In the genomic region with DNA sequence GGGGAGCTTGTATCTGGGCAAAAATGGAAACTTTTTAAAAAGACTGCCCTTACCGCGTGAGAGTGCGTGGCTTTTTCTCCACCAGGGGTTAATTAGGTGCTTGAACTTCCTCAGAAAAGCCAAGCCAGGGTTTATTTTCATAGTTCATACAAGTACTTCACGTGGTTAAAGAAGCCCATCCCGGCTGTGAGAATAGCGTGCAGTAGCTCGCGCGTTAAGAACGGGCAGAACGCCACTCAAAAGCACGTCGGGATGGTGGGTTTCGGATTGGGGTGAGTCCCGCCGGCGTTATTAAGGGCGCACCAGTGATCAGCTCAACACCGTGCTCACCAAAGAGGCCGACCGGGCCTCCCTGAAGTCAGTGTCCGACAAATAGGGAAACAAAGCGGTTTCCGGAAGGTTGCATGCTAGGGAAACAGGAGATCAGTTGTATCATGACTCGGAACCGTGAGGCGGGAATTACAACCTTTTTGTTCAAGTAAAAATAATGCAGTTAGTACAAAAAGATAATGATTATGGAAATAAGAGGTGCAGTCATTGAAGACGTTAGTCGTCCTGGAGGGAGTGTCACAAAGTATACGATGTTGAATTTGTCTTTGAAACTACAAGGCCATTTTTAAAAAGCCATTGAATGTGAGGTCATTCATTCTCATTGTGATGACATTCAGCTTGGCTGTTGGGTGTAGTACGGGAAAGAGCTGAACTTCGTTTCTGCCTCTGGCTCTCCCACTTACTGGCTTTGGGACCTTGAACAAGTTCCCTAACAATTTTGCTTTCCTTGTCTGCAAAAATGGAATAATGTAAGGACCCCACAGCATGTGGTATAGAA, we compare ENCODE assay signal across 1 cellular context.
TF ChIP-seq lines count a peak whose summit lies in the region.

No MANE protein-coding gene starts in this region.

TF ChIP-seq in HepG2, 621 proteins besides CTCF, POLR2A, EP300 and RAD21 (continued from another document and continues in another):
- TF ChIP-seq, protein P1, sequence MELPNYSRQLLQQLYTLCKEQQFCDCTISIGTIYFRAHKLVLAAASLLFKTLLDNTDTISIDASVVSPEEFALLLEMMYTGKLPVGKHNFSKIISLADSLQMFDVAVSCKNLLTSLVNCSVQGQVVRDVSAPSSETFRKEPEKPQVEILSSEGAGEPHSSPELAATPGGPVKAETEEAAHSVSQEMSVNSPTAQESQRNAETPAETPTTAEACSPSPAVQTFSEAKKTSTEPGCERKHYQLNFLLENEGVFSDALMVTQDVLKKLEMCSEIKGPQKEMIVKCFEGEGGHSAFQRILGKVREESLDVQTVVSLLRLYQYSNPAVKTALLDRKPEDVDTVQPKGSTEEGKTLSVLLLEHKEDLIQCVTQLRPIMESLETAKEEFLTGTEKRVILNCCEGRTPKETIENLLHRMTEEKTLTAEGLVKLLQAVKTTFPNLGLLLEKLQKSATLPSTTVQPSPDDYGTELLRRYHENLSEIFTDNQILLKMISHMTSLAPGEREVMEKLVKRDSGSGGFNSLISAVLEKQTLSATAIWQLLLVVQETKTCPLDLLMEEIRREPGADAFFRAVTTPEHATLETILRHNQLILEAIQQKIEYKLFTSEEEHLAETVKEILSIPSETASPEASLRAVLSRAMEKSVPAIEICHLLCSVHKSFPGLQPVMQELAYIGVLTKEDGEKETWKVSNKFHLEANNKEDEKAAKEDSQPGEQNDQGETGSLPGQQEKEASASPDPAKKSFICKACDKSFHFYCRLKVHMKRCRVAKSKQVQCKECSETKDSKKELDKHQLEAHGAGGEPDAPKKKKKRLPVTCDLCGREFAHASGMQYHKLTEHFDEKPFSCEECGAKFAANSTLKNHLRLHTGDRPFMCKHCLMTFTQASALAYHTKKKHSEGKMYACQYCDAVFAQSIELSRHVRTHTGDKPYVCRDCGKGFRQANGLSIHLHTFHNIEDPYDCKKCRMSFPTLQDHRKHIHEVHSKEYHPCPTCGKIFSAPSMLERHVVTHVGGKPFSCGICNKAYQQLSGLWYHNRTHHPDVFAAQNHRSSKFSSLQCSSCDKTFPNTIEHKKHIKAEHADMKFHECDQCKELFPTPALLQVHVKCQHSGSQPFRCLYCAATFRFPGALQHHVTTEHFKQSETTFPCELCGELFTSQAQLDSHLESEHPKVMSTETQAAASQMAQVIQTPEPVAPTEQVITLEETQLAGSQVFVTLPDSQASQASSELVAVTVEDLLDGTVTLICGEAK (IDR thresholded peaks at IDR 0.05), result no peak
- TF ChIP-seq, protein P1 (CRISPR knock-in tag; IDR thresholded peaks at IDR 0.05), result peak; percentile 61
- TF ChIP-seq NRL (CRISPR knock-in tag; IDR thresholded peaks at IDR 0.05; ENCODE audit: borderline replicate concordance) (peak; percentile 64; the same call in 1 of the 2 replicates), TAF1 (CRISPR knock-in tag; IDR thresholded peaks at IDR 0.05) (no peak), ZNF841 (CRISPR knock-in tag; IDR thresholded peaks at IDR 0.05; ENCODE audit: borderline replicate concordance) (no peak), BORCS8-MEF2B (CRISPR knock-in tag; IDR thresholded peaks at IDR 0.05) (0 out of 2 replicates have a peak, but pooled peaks have one; percentile 36), ZNF746 (CRISPR knock-in tag; IDR thresholded peaks at IDR 0.05) (0 out of 2 replicates have a peak, but pooled peaks have one; percentile 12), JUNB (CRISPR knock-in tag; IDR thresholded peaks at IDR 0.05; ENCODE audit: borderline replicate concordance) (0 out of 2 replicates have a peak, but pooled peaks have one; percentile 12), ZSCAN12 (CRISPR knock-in tag; IDR thresholded peaks at IDR 0.05) (no peak), ATF1 (CRISPR knock-in tag; IDR thresholded peaks at IDR 0.05) (no peak), ZNF501 (CRISPR knock-in tag; IDR thresholded peaks at IDR 0.05) (peak; percentile 41; the same call in 1 of the 2 replicates), GTF3A (CRISPR knock-in tag; conservative IDR thresholded peaks at IDR 0.05) (no peak), RFX1 (IDR thresholded peaks at IDR 0.05) (no peak), CCDC6 (CRISPR knock-in tag; IDR thresholded peaks at IDR 0.05) (0 out of 2 replicates have a peak, but pooled peaks have one; percentile 8), ZNF441 (CRISPR knock-in tag; IDR thresholded peaks at IDR 0.05; ENCODE audit: borderline replicate concordance) (peak; percentile 13; the same call in 1 of the 2 replicates), NBN (conservative IDR thresholded peaks at IDR 0.05) (no peak), GPN1 (CRISPR knock-in tag; IDR thresholded peaks at IDR 0.05; ENCODE audit: borderline replicate concordance) (peak; percentile 17; the same call in 1 of the 2 replicates), STAT5B (CRISPR knock-in tag; IDR thresholded peaks at IDR 0.05) (no peak), RXRA (CRISPR knock-in tag; IDR thresholded peaks at IDR 0.05) (peak; percentile 10; the same call in 1 of the 2 replicates), ARID2 (CRISPR knock-in tag; IDR thresholded peaks at IDR 0.05; ENCODE audit: borderline replicate concordance) (peak; percentile 29; the same call in 1 of the 2 replicates), PHF5A (CRISPR knock-in tag; IDR thresholded peaks at IDR 0.05; ENCODE audit: low read depth, unreplicated experiment) (no peak), GABPA (IDR thresholded peaks at IDR 0.05; ENCODE audit: low read depth, low read length) (peak; percentile 29; the same call in 1 of the 2 replicates), GABPA (CRISPR knock-in tag; IDR thresholded peaks at IDR 0.05; ENCODE audit: low read depth) (peak; percentile 63), IRF2 (CRISPR knock-in tag; IDR thresholded peaks at IDR 0.05) (0 out of 2 replicates have a peak, but pooled peaks have one; percentile 1), CEBPB (IDR thresholded peaks at IDR 0.05; ENCODE audit: borderline replicate concordance, low read depth, low read length) (no peak)
- TF ChIP-seq, protein P2, sequence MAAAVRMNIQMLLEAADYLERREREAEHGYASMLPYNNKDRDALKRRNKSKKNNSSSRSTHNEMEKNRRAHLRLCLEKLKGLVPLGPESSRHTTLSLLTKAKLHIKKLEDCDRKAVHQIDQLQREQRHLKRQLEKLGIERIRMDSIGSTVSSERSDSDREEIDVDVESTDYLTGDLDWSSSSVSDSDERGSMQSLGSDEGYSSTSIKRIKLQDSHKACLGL (CRISPR knock-in tag; IDR thresholded peaks at IDR 0.05), result 0 out of 2 replicates have a peak, but pooled peaks have one; percentile 6
- TF ChIP-seq, protein P3, sequence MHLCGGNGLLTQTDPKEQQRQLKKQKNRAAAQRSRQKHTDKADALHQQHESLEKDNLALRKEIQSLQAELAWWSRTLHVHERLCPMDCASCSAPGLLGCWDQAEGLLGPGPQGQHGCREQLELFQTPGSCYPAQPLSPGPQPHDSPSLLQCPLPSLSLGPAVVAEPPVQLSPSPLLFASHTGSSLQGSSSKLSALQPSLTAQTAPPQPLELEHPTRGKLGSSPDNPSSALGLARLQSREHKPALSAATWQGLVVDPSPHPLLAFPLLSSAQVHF (CRISPR knock-in tag; IDR thresholded peaks at IDR 0.05), result 0 out of 2 replicates have a peak, but pooled peaks have one; percentile 37
- TF ChIP-seq, protein P4, sequence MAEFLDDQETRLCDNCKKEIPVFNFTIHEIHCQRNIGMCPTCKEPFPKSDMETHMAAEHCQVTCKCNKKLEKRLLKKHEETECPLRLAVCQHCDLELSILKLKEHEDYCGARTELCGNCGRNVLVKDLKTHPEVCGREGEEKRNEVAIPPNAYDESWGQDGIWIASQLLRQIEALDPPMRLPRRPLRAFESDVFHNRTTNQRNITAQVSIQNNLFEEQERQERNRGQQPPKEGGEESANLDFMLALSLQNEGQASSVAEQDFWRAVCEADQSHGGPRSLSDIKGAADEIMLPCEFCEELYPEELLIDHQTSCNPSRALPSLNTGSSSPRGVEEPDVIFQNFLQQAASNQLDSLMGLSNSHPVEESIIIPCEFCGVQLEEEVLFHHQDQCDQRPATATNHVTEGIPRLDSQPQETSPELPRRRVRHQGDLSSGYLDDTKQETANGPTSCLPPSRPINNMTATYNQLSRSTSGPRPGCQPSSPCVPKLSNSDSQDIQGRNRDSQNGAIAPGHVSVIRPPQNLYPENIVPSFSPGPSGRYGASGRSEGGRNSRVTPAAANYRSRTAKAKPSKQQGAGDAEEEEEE (CRISPR knock-in tag; IDR thresholded peaks at IDR 0.05; ENCODE audit: borderline replicate concordance), result no peak
- TF ChIP-seq, protein P5, sequence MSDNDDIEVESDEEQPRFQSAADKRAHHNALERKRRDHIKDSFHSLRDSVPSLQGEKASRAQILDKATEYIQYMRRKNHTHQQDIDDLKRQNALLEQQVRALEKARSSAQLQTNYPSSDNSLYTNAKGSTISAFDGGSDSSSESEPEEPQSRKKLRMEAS (IDR thresholded peaks at IDR 0.05), result peak; percentile 26; the same call in 1 of the 2 replicates
- TF ChIP-seq, protein P6, sequence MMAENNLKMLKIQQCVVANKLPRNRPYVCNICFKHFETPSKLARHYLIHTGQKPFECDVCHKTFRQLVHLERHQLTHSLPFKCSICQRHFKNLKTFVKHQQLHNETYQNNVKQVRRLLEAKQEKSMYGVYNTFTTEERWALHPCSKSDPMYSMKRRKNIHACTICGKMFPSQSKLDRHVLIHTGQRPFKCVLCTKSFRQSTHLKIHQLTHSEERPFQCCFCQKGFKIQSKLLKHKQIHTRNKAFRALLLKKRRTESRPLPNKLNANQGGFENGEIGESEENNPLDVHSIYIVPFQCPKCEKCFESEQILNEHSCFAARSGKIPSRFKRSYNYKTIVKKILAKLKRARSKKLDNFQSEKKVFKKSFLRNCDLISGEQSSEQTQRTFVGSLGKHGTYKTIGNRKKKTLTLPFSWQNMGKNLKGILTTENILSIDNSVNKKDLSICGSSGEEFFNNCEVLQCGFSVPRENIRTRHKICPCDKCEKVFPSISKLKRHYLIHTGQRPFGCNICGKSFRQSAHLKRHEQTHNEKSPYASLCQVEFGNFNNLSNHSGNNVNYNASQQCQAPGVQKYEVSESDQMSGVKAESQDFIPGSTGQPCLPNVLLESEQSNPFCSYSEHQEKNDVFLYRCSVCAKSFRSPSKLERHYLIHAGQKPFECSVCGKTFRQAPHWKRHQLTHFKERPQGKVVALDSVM (CRISPR knock-in tag; IDR thresholded peaks at IDR 0.05), result peak; percentile 55
- TF ChIP-seq, protein P7, sequence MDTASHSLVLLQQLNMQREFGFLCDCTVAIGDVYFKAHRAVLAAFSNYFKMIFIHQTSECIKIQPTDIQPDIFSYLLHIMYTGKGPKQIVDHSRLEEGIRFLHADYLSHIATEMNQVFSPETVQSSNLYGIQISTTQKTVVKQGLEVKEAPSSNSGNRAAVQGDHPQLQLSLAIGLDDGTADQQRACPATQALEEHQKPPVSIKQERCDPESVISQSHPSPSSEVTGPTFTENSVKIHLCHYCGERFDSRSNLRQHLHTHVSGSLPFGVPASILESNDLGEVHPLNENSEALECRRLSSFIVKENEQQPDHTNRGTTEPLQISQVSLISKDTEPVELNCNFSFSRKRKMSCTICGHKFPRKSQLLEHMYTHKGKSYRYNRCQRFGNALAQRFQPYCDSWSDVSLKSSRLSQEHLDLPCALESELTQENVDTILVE (CRISPR knock-in tag; IDR thresholded peaks at IDR 0.05), result no peak
- TF ChIP-seq, protein P8, sequence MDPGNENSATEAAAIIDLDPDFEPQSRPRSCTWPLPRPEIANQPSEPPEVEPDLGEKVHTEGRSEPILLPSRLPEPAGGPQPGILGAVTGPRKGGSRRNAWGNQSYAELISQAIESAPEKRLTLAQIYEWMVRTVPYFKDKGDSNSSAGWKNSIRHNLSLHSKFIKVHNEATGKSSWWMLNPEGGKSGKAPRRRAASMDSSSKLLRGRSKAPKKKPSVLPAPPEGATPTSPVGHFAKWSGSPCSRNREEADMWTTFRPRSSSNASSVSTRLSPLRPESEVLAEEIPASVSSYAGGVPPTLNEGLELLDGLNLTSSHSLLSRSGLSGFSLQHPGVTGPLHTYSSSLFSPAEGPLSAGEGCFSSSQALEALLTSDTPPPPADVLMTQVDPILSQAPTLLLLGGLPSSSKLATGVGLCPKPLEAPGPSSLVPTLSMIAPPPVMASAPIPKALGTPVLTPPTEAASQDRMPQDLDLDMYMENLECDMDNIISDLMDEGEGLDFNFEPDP (CRISPR knock-in tag; conservative IDR thresholded peaks at IDR 0.05), result 0 out of 2 replicates have a peak, but pooled peaks have one; percentile 37
